In the genomic region with DNA sequence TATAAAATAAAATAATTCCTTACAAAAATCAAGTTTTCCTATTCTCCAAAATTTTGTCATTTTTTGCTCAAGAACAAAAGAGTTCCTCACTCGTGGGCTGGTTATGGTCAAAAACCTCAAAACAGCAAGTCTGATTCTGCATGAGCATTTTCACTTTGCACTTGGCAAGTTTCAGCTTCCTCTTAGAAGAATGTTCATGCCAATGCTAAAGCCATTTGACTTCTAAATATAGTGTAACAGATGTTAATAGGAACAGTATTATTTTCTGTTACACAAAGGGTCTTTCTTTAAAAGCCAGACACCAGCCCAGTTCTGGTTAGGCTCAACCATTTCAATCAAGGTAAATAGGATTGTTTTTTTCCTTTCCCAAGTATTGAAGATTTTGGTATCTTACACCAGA, we compare ENCODE assay signal across 13 cellular contexts.
DNase-seq lines count a peak whose midpoint lies in the region; ATAC-seq and TF ChIP-seq lines count a peak whose summit lies in the region.
"Had no signal": no experiment of that assay in that cellular context is flagged by ENCODE, and none has a peak within 500 bp of the region (broad histone marks: within the 10 kb centered on the region; RNA-seq: fewer than 3 reads in every experiment).

No MANE protein-coding gene starts in this region.

- WGBS in mesenchymal stem cell, result 94% methylated on average over 1 of the region's 1 CpG

- no peak overlapping the region for H2AFZ ChIP-seq in mesenchymal stem cell (ENCODE audit: low read depth, low read length)

- H3K9me3 Mint-ChIP-seq in nephron, result no peaks in the 10 kb centered on the region

- H2BK15ac ChIP-seq in mesenchymal stem cell (ENCODE audit: low read depth, poor library complexity, severe bottlenecking), result no peak overlapping the region

- peaks cover 0 to 23% of the 10 kb centered on the region in 2 experiments for H3K36me3 ChIP-seq in mesenchymal stem cell (ENCODE audit: control insufficient read depth in 1 of 2, insufficient read depth in 2 of 2, low read depth in 1 of 2, low read length in 2 of 2)
- H3K36me3 ChIP-seq: breast epithelium, gastrocnemius medialis had no signal

- no peak overlapping the region for H2BK12ac ChIP-seq in mesenchymal stem cell (ENCODE audit: low read length in 2 of 2)

- H3K9me3 ChIP-seq in mesenchymal stem cell (ENCODE audit: control insufficient read depth, low read length), result no peaks in the 10 kb centered on the region
- H3K9me3 ChIP-seq: breast epithelium, gastrocnemius medialis had no signal

- no peak overlapping the region for H3K27ac ChIP-seq in caudate nucleus (ENCODE audit: low read depth, low read length)
- H3K27ac ChIP-seq in mesenchymal stem cell (ENCODE audit: low read length, poor library complexity, severe bottlenecking), result no peak overlapping the region
- H3K27ac ChIP-seq: breast epithelium had no signal

- no peak overlapping the region for H4K8ac ChIP-seq in mesenchymal stem cell (ENCODE audit: low read length)

- H3K9ac ChIP-seq in mesenchymal stem cell (ENCODE audit: low read length), result no peak overlapping the region

- ATAC-seq in GM19025 (IDR thresholded peaks at IDR 0.05; ENCODE audit: low read depth, unreplicated experiment) (peak; percentile 75), HG02623 (IDR thresholded peaks at IDR 0.05; ENCODE audit: unreplicated experiment) (peak; percentile 71), HG03565 (IDR thresholded peaks at IDR 0.05; ENCODE audit: unreplicated experiment) (peak; percentile 82)

- peak overlapping the region in 2 of 3 experiments; percentile 51 to 74 for H3K27ac Mint-ChIP-seq in nephron

- peaks cover 4% of the 10 kb centered on the region for H3K27me3 Mint-ChIP-seq in nephron (ENCODE audit: low read depth)

- DNase-seq in occipital lobe (lab: John Stamatoyannopoulos, UW) (no peak), NCI-H1105 (lab: John Stamatoyannopoulos, UW) (no peak), caudate nucleus (lab: John Stamatoyannopoulos, UW) (no peak), mesenchymal stem cell (no peak)
- DNase-seq: activated CD4-positive, alpha-beta T cell treated with anti-CD3 and anti-CD28 coated beads, Interleukin-2, amount 50 U/mL, for 1 hour; gastrocnemius medialis; GDM1; NK-92 treated with Interleukin-12 subunit alpha and Interleukin-12 subunit beta, amount 100 ng/mL, for 24 hours had no signal

- H2BK5ac ChIP-seq in mesenchymal stem cell (ENCODE audit: low read depth, low read length, poor library complexity, severe bottlenecking), result no peak overlapping the region

- peaks cover 36% of the 10 kb centered on the region for H3K4me1 Mint-ChIP-seq in nephron

- H3K4ac ChIP-seq in mesenchymal stem cell (ENCODE audit: low read depth in 1 of 2, low read length in 2 of 2), result no peak overlapping the region

- H3K18ac ChIP-seq in mesenchymal stem cell (ENCODE audit: low read depth in 1 of 2, low read length in 2 of 2), result no peak overlapping the region

- H3K4me3 ChIP-seq in mesenchymal stem cell (ENCODE audit: insufficient read depth in 1 of 2, low read depth in 1 of 2, low read length in 2 of 2), result no peak overlapping the region
- H3K4me3 ChIP-seq: breast epithelium, gastrocnemius medialis had no signal

- H3K27me3 ChIP-seq in mesenchymal stem cell (ENCODE audit: control insufficient read depth in 1 of 2, insufficient read depth in 1 of 2, low read length in 2 of 2), result no peaks in the 10 kb centered on the region
- H3K27me3 ChIP-seq: breast epithelium, gastrocnemius medialis had no signal

- peaks cover 24% of the 10 kb centered on the region for H3K36me3 Mint-ChIP-seq in nephron (ENCODE audit: low read depth)

- no peak overlapping the region for H3K14ac ChIP-seq in mesenchymal stem cell (ENCODE audit: low read length in 2 of 2)

- no peaks in the 10 kb centered on the region for H3K4me1 ChIP-seq in mesenchymal stem cell (ENCODE audit: control insufficient read depth, insufficient read depth, low read depth, low read length)
- H3K4me1 ChIP-seq: breast epithelium had no signal

- H2AK5ac ChIP-seq in mesenchymal stem cell (ENCODE audit: low read length, severe bottlenecking), result no peak overlapping the region

- no peak for TF ChIP-seq CTCF in nephron (IDR thresholded peaks at IDR 0.05; ENCODE audit: unreplicated experiment in 3 of 3)

- H3K4me2 ChIP-seq in mesenchymal stem cell (ENCODE audit: low read length, poor library complexity, severe bottlenecking), result no peak overlapping the region

- H2BK120ac ChIP-seq in mesenchymal stem cell (ENCODE audit: low read depth, low read length), result no peak overlapping the region

- H4K91ac ChIP-seq in mesenchymal stem cell (ENCODE audit: low read length), result no peak overlapping the region

- no peak overlapping the region for H3K23ac ChIP-seq in mesenchymal stem cell (ENCODE audit: low read length in 2 of 2)

- H3K4me3 Mint-ChIP-seq in nephron, result no peak overlapping the region

- H3K79me1 ChIP-seq in mesenchymal stem cell (replicated peaks; ENCODE audit: low read length, poor library complexity, severe bottlenecking), result no peaks in the 10 kb centered on the region
